ENCODE assay signal across 14 cellular contexts in the genomic region with DNA sequence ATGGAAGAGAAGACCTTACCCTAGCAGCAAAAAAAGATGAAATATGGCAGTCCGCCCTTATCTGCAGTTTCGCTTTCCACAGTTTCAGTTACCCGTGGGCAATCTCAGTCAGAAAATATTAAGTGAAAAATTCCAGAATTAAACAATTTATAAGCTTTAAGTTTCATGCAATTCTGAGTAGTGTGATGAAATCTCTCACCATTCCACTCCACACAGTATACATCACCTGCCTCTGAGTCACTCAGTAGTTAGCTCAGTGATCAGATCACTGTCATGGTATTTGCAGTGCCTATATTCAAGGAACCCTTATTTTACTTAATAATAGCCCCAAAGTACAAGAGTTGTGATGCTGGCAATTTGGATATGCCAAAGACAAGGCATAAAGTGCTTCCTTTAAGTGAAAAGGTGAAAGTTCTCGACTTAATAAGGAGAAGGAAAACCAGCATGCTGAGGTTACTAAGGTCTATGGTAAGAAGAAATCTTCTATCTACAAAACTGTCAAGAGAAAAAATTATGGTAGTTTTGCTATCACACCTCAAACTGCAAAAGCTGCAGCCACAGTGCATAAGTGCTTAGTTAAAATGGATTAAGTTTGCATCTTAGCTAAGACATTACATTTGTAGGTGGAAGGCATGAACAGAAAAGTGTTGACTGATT. TPM values are rescaled to one million over a fixed set of nuclear protein-coding genes. Genes with fewer than 3 reads are reported as not detected.
DNase-seq lines count a peak whose midpoint lies in the region; ATAC-seq, FAIRE-seq and TF ChIP-seq lines count a peak whose summit lies in the region.
"Had no signal": no experiment of that assay in that cellular context is flagged by ENCODE, and none has a peak within 500 bp of the region (broad histone marks: within the 10 kb centered on the region; RNA-seq: fewer than 3 reads in every experiment).

No MANE protein-coding gene starts in this region.

- no peak for FAIRE-seq in A549 (lab: Jason Lieb, UNC)

- no peaks in the 10 kb centered on the region for H3K79me2 ChIP-seq in HCT116 (ENCODE audit: insufficient read depth, low read length)

- no peak overlapping the region for H3K4me3 ChIP-seq in A549
- no peak overlapping the region for H3K4me3 ChIP-seq in HCT116 (replicated peaks in 1 of 2; ENCODE audit: low read depth in 1 of 2, low read length in 2 of 2)
- no peak overlapping the region for H3K4me3 ChIP-seq in astrocyte of the spinal cord (ENCODE audit: low read depth, low read length)
- H3K4me3 ChIP-seq: uterus had no signal

- H4K20me1 ChIP-seq in HCT116 (ENCODE audit: insufficient read depth) = no peaks in the 10 kb centered on the region

- 77% methylated on average over 4 of the region's 4 CpGs for WGBS in A549 (ENCODE audit: missing lambda C conversion rate)

- in situ Hi-C loops in astrocyte of the spinal cord (cut with HindIII; ENCODE audit: low sequenced_read_pairs) = no loop called here

- no peaks in the 10 kb centered on the region for H3K9me3 ChIP-seq in A549
- no peaks in the 10 kb centered on the region for H3K9me3 ChIP-seq in HCT116 (ENCODE audit: control insufficient read depth in 1 of 2, insufficient read depth in 1 of 2, low read depth in 1 of 2, low read length in 2 of 2)
- H3K9me3 ChIP-seq: uterus had no signal

- DNase-seq in A549 (ENCODE audit: low read depth in 1 of 2, low spot score in 1 of 2) (no peak), HCT116 (ENCODE audit: low read depth, low spot score) (no peak), astrocyte of the spinal cord (ENCODE audit: low read depth, low spot score) (peak; percentile 13), foreskin melanocyte (peak; percentile 28), SHP77 treated with DMSO at 0.1 percent for 48 hours (lab: John Stamatoyannopoulos, UW) (no peak), DMS114 treated with DMSO at 0.1 percent for 48 hours (lab: John Stamatoyannopoulos, UW; ENCODE audit: unreplicated experiment) (no peak), COLO668 (lab: John Stamatoyannopoulos, UW; ENCODE audit: unreplicated experiment) (no peak)
- DNase-seq: activated CD4-positive, alpha-beta T cell treated with anti-CD3 and anti-CD28 coated beads, Interleukin-2, amount 50 U/mL, for 1 hour; AML-193; DND-41; stimulated activated CD8-positive, alpha-beta memory T cell treated with anti-CD3 and anti-CD28 coated beads, Interleukin-4, amount 100 ng/mL, for 48 hours; T-helper 2 cell; uterus had no signal

- POLR2A ChIA-PET in A549 (lab: Yijun Ruan, JAX) = interaction anchor here (0.5 to 1.1 kb wide), 3 partner anchors 10 to 48 kb away, joined by 3 to 4 read pairs (median 3); a partner anchor contains a TSS
- POLR2A ChIA-PET in HCT116 (lab: Charles Lee) = interaction anchor here (1.2 kb wide), 1 partner anchor 9 kb away, joined by 4 read pairs; no protein-coding TSS in a partner anchor

- H3K9me2 ChIP-seq in HCT116 (ENCODE audit: insufficient read depth) = no peaks in the 10 kb centered on the region

- H3K4me1 ChIP-seq in A549 (peaks cover 16% of the 10 kb centered on the region), HCT116 (ENCODE audit: control insufficient read depth in 1 of 2, insufficient read depth in 2 of 2, low read length in 2 of 2) (no peaks in the 10 kb centered on the region)
- H3K4me1 ChIP-seq: uterus had no signal

- TF ChIP-seq RAD21 in A549 (conservative IDR thresholded peaks at IDR 0.05 in 1 of 2, IDR thresholded peaks at IDR 0.05 in 1 of 2) (no peak), HCT116 (IDR thresholded peaks at IDR 0.05; ENCODE audit: low read depth) (no peak)

- H2AFZ ChIP-seq in HCT116 (ENCODE audit: low read depth, low read length, poor library complexity, severe bottlenecking) = no peak overlapping the region

- BruUV-seq in HCT116 (replicated peaks; lab: Mats Ljungman, UMichigan) = no TSS peak

- CTCF ChIA-PET in A549 (lab: Yijun Ruan, JAX) = interaction anchor here (0.6 to 2.4 kb wide), 5 partner anchors 10 to 284 kb away, joined by 3 to 15 read pairs (median 3); no protein-coding TSS in a partner anchor
- CTCF ChIA-PET in HCT116 (lab: Charles Lee) = interaction anchor here (1.8 kb wide), 1 partner anchor 10 kb away, joined by 22 read pairs; no protein-coding TSS in a partner anchor

- H3K36me3 ChIP-seq in HCT116 (ENCODE audit: control insufficient read depth in 1 of 2, insufficient read depth in 2 of 2, low read length in 2 of 2) = no peaks in the 10 kb centered on the region
- H3K36me3 ChIP-seq: uterus had no signal

- RAD21 ChIA-PET in HCT116 (lab: Charles Lee; ENCODE audit: low non-redundant PET in 1 of 2, low total read pairs in 2 of 2, uncharacterized antibody in 2 of 2, unreplicated experiment in 2 of 2) = no interaction called here

- H3K9ac ChIP-seq in HCT116 (ENCODE audit: low read length) = no peak overlapping the region

- TF ChIP-seq POLR2A in A549 (IDR thresholded peaks at IDR 0.05; ENCODE audit: low read length) = no peak
- TF ChIP-seq POLR2A in HCT116 (IDR thresholded peaks at IDR 0.05; ENCODE audit: borderline replicate concordance, extremely low read depth, insufficient read depth, insufficient read length) = no peak

- H3K27me3 ChIP-seq in HCT116 (ENCODE audit: insufficient read depth, low read length) = no peaks in the 10 kb centered on the region
- H3K27me3 ChIP-seq: uterus had no signal

- TF ChIP-seq CTCF in A549 (IDR thresholded peaks at IDR 0.05) (no peak), HCT116 (IDR thresholded peaks at IDR 0.05 in 2 of 3, conservative IDR thresholded peaks at IDR 0.05 in 1 of 3; ENCODE audit: borderline replicate concordance in 1 of 3, insufficient read depth in 1 of 3, low read depth in 2 of 3, low read length in 2 of 3) (no peak), astrocyte of the spinal cord (IDR thresholded peaks at IDR 0.05; ENCODE audit: low read depth, low read length) (no peak)

- ATAC-seq in A549 (peak; percentile 75 to 95; a peak in 5 of 6 replicates), HCT116 (no peak), GM21786 (IDR thresholded peaks at IDR 0.05; ENCODE audit: unreplicated experiment) (no peak)

- peak overlapping the region; percentile 43 to 72; a peak in 5 of 6 replicates for H3K27ac ChIP-seq in A549
- no peak overlapping the region for H3K27ac ChIP-seq in HCT116 (ENCODE audit: low read depth, low read length)
- H3K27ac ChIP-seq: uterus had no signal

- H3K4me2 ChIP-seq in A549 = peak overlapping the region; percentile 10
- no peak overlapping the region for H3K4me2 ChIP-seq in HCT116 (ENCODE audit: low read length)

- intact Hi-C loops in HCT116 (cut with micrococcal nuclease) = no loop called here

- no peak for TF ChIP-seq EP300 in A549 (IDR thresholded peaks at IDR 0.05)

TF ChIP-seq in A549, 52 proteins besides CTCF, POLR2A, EP300 and RAD21 (continues in another document):
- no peak for TF ChIP-seq HOXA7 (CRISPR knock-in tag; IDR thresholded peaks at IDR 0.05)
- peak; percentile 39 for TF ChIP-seq FOSL2 (IDR thresholded peaks at IDR 0.05)
- peak; percentile 44 for TF ChIP-seq FOSL2 (CRISPR knock-in tag; IDR thresholded peaks at IDR 0.05)
- TF ChIP-seq FOXS1 (CRISPR knock-in tag; IDR thresholded peaks at IDR 0.05) = no peak
- TF ChIP-seq, protein P1, sequence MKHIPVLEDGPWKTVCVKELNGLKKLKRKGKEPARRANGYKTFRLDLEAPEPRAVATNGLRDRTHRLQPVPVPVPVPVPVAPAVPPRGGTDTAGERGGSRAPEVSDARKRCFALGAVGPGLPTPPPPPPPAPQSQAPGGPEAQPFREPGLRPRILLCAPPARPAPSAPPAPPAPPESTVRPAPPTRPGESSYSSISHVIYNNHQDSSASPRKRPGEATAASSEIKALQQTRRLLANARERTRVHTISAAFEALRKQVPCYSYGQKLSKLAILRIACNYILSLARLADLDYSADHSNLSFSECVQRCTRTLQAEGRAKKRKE (CRISPR knock-in tag; IDR thresholded peaks at IDR 0.05; ENCODE audit: low read depth) = no peak
- TF ChIP-seq CEBPB (IDR thresholded peaks at IDR 0.05) = peak in 1 of 2 experiments; percentile 70; a peak in 2 of 4 replicates
- TF ChIP-seq, protein P2, sequence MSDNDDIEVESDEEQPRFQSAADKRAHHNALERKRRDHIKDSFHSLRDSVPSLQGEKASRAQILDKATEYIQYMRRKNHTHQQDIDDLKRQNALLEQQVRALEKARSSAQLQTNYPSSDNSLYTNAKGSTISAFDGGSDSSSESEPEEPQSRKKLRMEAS (IDR thresholded peaks at IDR 0.05) = no peak

TF ChIP-seq in HCT116, 20 proteins besides CTCF, POLR2A, EP300 and RAD21:
- no peak for TF ChIP-seq EZH2phosphoT487 (IDR thresholded peaks at IDR 0.05; ENCODE audit: borderline replicate concordance)
- 0 out of 2 replicates have a peak, but pooled peaks have one; percentile 20 for TF ChIP-seq CEBPB (IDR thresholded peaks at IDR 0.05; ENCODE audit: low read depth)

RNA-seq across cellular contexts. Expression of a gene that starts 48.1 kb away (rescaled TPM):
- polyA plus RNA-seq in A549 (2011; rRNA removed) (8.8 and 9.2 TPM in 2 replicates), A549 (2017; fragmentation: RNase III; extraction: RNeasy Plus Mini Kit Qiagen cat#74134 plus additional on column Dnase treatment) (5.0 to 6.3 TPM (median 5.2 TPM) in 3 replicates)
- 2.2 and 2.5 TPM in 2 replicates for polyA plus RNA-seq in A549 (2012; cell fraction: cytosol; rRNA removed)
- 2.8 and 4.7 TPM in 2 replicates for polyA plus RNA-seq in A549 (2012; cell fraction: nucleus; rRNA removed)
- polyA minus RNA-seq in A549 (2011; rRNA and poly(A)+ RNA removed) = 2.9 and 3.9 TPM in 2 replicates
- total RNA-seq in HCT116 (2021; ENCODE audit: unreplicated experiment) = 6.6 TPM
- polyA plus RNA-seq in HCT116 (2012) = 2.5 and 4.6 TPM in 2 replicates

RNA-seq across cellular contexts. Expression of a gene that starts 49.4 kb away (rescaled TPM):
- polyA plus RNA-seq in A549 (2011; rRNA removed) = 16.2 and 16.8 TPM in 2 replicates
- 3.8 and 5.1 TPM in 2 replicates for polyA plus RNA-seq in A549 (2012; cell fraction: cytosol; rRNA removed)
- polyA plus RNA-seq in A549 (2012; cell fraction: nucleus; rRNA removed) = 3.3 and 5.1 TPM in 2 replicates
- 9.3 to 11.1 TPM (median 10.1 TPM) in 3 replicates for polyA plus RNA-seq in A549 (2017; fragmentation: RNase III; extraction: RNeasy Plus Mini Kit Qiagen cat#74134 plus additional on column Dnase treatment)
- 14.5 and 15.1 TPM in 2 replicates for polyA minus RNA-seq in A549 (2011; rRNA and poly(A)+ RNA removed)
- 11.3 TPM for total RNA-seq in HCT116 (2021; ENCODE audit: unreplicated experiment)
- polyA plus RNA-seq in HCT116 (2012) = 4.6 and 5.2 TPM in 2 replicates

Comparison
In these comparisons a context has a peak if more than half of its experiments do, and no peak if none do; other contexts are left out.
1. ATAC-seq: peak in A549 (2 of 2); none in HCT116 (single experiment) and GM21786 (single experiment).
2. DNase-seq: peak in astrocyte of the spinal cord (single experiment) and foreskin melanocyte (single experiment); none in A549 (0 of 2), HCT116 (single experiment), SHP77 treated with DMSO at 0.1 percent for 48 hours (single experiment), DMS114 treated with DMSO at 0.1 percent for 48 hours (single experiment) and COLO668 (single experiment).